ENCODE assay signal across 9 cellular contexts in the genomic region with DNA sequence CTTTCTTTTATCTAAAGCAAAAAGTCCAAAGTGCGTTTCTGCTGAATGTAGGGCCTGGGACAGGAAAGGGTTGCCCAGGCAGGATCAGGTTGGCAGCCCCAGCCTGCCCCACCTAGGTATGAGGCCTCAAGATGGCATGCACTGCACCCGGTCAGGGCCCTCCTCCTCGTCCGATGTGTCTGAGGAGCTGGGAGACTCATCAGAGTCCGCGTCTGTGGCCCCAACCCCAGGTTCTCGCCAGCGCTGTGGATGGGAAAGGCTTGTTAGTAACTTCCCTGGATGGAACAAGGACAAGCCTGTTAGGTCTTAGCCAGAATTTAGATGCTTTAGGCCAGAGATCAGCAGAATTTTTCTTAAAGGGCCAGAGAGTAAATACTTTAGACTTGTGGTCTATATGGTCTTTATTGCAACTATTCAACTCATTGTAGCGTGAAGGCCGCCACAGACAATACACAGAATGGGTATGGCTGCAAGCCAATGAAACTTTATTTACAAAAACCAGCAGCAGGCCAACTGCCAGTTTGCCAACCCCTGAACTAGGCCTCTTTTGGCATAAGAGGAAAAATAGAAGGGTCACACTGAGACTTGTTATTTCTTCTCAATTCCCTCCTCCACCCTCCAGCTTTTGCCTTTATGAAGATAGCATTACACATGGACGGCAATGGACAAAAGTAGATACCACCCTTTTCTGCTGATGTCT. TPM values are rescaled to one million over a fixed set of nuclear protein-coding genes. Genes with fewer than 3 reads are reported as not detected.
DNase-seq lines count a peak whose midpoint lies in the region; ATAC-seq, FAIRE-seq and TF ChIP-seq lines count a peak whose summit lies in the region.
"Had no signal": no experiment of that assay in that cellular context is flagged by ENCODE, and none has a peak within 500 bp of the region (broad histone marks: within the 10 kb centered on the region; RNA-seq: fewer than 3 reads in every experiment).

No MANE protein-coding gene starts in this region.

- H3K4me3 ChIP-seq in bronchial epithelial cell (ENCODE audit: low read depth, low read length) (no peak overlapping the region), right lobe of liver (no peak overlapping the region), stomach smooth muscle (ENCODE audit: low read length in 2 of 2) (peak overlapping the region in 1 of 2 donors; percentile 22)

- CTCF ChIA-PET in CD4-positive, alpha-beta T cell (lab: Charles Lee) = interaction anchor here (2.3 kb wide), 1 partner anchor 24 kb away, joined by 7 read pairs; no protein-coding TSS in a partner anchor

- peaks cover 69% of the 10 kb centered on the region for H3K36me3 Mint-ChIP-seq in CD4-positive, alpha-beta T cell (ENCODE audit: low read depth)

- H3K27ac ChIP-seq in right lobe of liver (no peak overlapping the region), stomach smooth muscle (ENCODE audit: low read length) (peak overlapping the region; percentile 82)
- H3K27ac ChIP-seq in CD4-positive, alpha-beta T cell (ENCODE audit: low read depth, low read length) = no peak overlapping the region

- TF ChIP-seq RAD21 in Ishikawa (IDR thresholded peaks at IDR 0.05; ENCODE audit: low read depth) = no peak; the same call in 1 of the 2 replicates

- 72% methylated on average over 11 of the region's 11 CpGs for WGBS in right lobe of liver (ENCODE audit: insufficient coverage, low coverage, low lambda C conversion rate, missing lambda C conversion rate)

- TF ChIP-seq CTCF in bronchial epithelial cell (IDR thresholded peaks at IDR 0.05; ENCODE audit: insufficient read depth, low read length, severe bottlenecking) (no peak), right lobe of liver (IDR thresholded peaks at IDR 0.05) (no peak)
- TF ChIP-seq CTCF in CD4-positive, alpha-beta T cell (IDR thresholded peaks at IDR 0.05) = no peak

- DNase-seq in bronchial epithelial cell (ENCODE audit: low read depth) = peak; percentile 80
- DNase-seq in right lobe of liver = no peak
- no peak for DNase-seq in NCI-H1694 (lab: John Stamatoyannopoulos, UW)
- no peak for DNase-seq in CD4-positive, alpha-beta T cell

- ATAC-seq in right lobe of liver = peak in 3 of 4 donors; percentile 24 to 52 (median 37)
- no peak for ATAC-seq in HG03108 (IDR thresholded peaks at IDR 0.05; ENCODE audit: unreplicated experiment)
- no peak for ATAC-seq in HG02885 (IDR thresholded peaks at IDR 0.05; ENCODE audit: poor library complexity, unreplicated experiment)
- no peak for ATAC-seq in CD4-positive, alpha-beta T cell (ENCODE audit: poor library complexity)

- TF ChIP-seq POLR2A in right lobe of liver (IDR thresholded peaks at IDR 0.05) = no peak

- peak; percentile 70; the same call in 1 of the 2 replicates for TF ChIP-seq EP300 in Ishikawa (IDR thresholded peaks at IDR 0.05; ENCODE audit: borderline replicate concordance)

- H3K9me3 ChIP-seq in right lobe of liver (no peaks in the 10 kb centered on the region), stomach smooth muscle (ENCODE audit: control insufficient read depth in 2 of 2, low read length in 2 of 2) (no peaks in the 10 kb centered on the region)
- H3K9me3 ChIP-seq in CD4-positive, alpha-beta T cell (ENCODE audit: control insufficient read depth, low read length) = no peaks in the 10 kb centered on the region

- FAIRE-seq in bronchial epithelial cell (lab: Jason Lieb, UNC) = no peak

- H3K36me3 ChIP-seq in bronchial epithelial cell (ENCODE audit: control insufficient read depth, insufficient read depth, low read length) = peaks cover 19% of the 10 kb centered on the region
- peaks cover 0 to 92% (median 37%) of the 10 kb centered on the region in 4 donors for H3K36me3 ChIP-seq in right lobe of liver
- H3K36me3 ChIP-seq in stomach smooth muscle (ENCODE audit: control insufficient read depth in 2 of 2, insufficient read depth in 2 of 2, low read length in 2 of 2) = peaks cover 53 to 72% of the 10 kb centered on the region in 2 donors

- H3K4me1 Mint-ChIP-seq in CD4-positive, alpha-beta T cell (ENCODE audit: low read depth) = no peaks in the 10 kb centered on the region

- POLR2A ChIA-PET in CD4-positive, alpha-beta T cell (lab: Charles Lee) = no interaction called here

- H3K4me1 ChIP-seq in right lobe of liver (peaks cover 0 to 18% (median 5%) of the 10 kb centered on the region in 4 donors), stomach smooth muscle (ENCODE audit: control insufficient read depth, insufficient read depth, low read length) (peaks cover 36% of the 10 kb centered on the region)

- H3K4me3 Mint-ChIP-seq in CD4-positive, alpha-beta T cell = no peak overlapping the region

- no peaks in the 10 kb centered on the region for H3K27me3 ChIP-seq in bronchial epithelial cell (ENCODE audit: control insufficient read depth, insufficient read depth, low read length)
- no peaks in the 10 kb centered on the region for H3K27me3 ChIP-seq in right lobe of liver
- no peaks in the 10 kb centered on the region for H3K27me3 ChIP-seq in stomach smooth muscle (ENCODE audit: control insufficient read depth in 1 of 2, insufficient read depth in 2 of 2, low read length in 2 of 2)
- no peaks in the 10 kb centered on the region for H3K27me3 ChIP-seq in CD4-positive, alpha-beta T cell (ENCODE audit: control insufficient read depth, insufficient read depth, low read length)

- H3K27me3 Mint-ChIP-seq in CD4-positive, alpha-beta T cell = no peaks in the 10 kb centered on the region

- no peaks in the 10 kb centered on the region for H3K9me3 Mint-ChIP-seq in CD4-positive, alpha-beta T cell

- intact Hi-C loops in right lobe of liver (cut with DNase I) = no loop called here
- intact Hi-C loops in CD4-positive, alpha-beta T cell (cut with DNase I, micrococcal nuclease) = no loop called here

- H3K27ac Mint-ChIP-seq in CD4-positive, alpha-beta T cell = no peak overlapping the region

- peak overlapping the region; percentile 31 to 42 for H3K9ac ChIP-seq in stomach smooth muscle (ENCODE audit: low read length in 2 of 2)

TF ChIP-seq in Ishikawa, 13 proteins besides CTCF, POLR2A, EP300 and RAD21:
- peak; percentile 49 for TF ChIP-seq TEAD4 (IDR thresholded peaks at IDR 0.05)
- TF ChIP-seq ZBTB7A (IDR thresholded peaks at IDR 0.05; ENCODE audit: low read depth) = no peak
- TF ChIP-seq FOXM1 (IDR thresholded peaks at IDR 0.05; ENCODE audit: borderline replicate concordance, low read depth) = 0 out of 2 replicates have a peak, but pooled peaks have one; percentile 32
- TF ChIP-seq TAF1 (IDR thresholded peaks at IDR 0.05; ENCODE audit: low read depth) = no peak
- no peak for TF ChIP-seq CREB1 (IDR thresholded peaks at IDR 0.05; ENCODE audit: low read depth)
- TF ChIP-seq TCF12 (IDR thresholded peaks at IDR 0.05; ENCODE audit: low read depth) = peak; percentile 85
- TF ChIP-seq NFIC (IDR thresholded peaks at IDR 0.05) = peak; percentile 96
TF ChIP-seq in Ishikawa: peak in this region for 4.

RNA-seq across cellular contexts. Expression of a gene that starts 12.4 kb away (rescaled TPM):
- 38.3 and 44.5 TPM in 2 replicates for total RNA-seq in bronchial epithelial cell
- 10 to 100 TPM; 11.5 to 45.7 (median 18.0) TPM for total RNA-seq in right lobe of liver
- 10 to 100 TPM in 1 of 2 experiments, 1 to 10 TPM in 1; 9.4 to 10.3 TPM for total RNA-seq in CD4-positive, alpha-beta T cell

RNA-seq across cellular contexts. Expression of a gene that starts 27.2 kb away (rescaled TPM):
- not detected in 2 replicates for total RNA-seq in bronchial epithelial cell
- total RNA-seq in right lobe of liver = under 1 TPM in 1 of 6 experiments, not detected in 5; 0.25 TPM
- total RNA-seq in CD4-positive, alpha-beta T cell = not detected
- total RNA-seq: liver had no signal

RNA-seq across cellular contexts. Expression of a gene that starts 44.7 kb away (rescaled TPM):
- total RNA-seq in bronchial epithelial cell (57.4 and 76.0 TPM in 2 replicates), right lobe of liver (100 to 1,000 TPM in 4 of 6 experiments, 10 to 100 TPM in 2; 80.2 to 137 (median 110) TPM)
- 100 to 1,000 TPM; 151 to 154 TPM for total RNA-seq in CD4-positive, alpha-beta T cell

Comparison
In these comparisons a context has a peak if more than half of its experiments do, and no peak if none do; other contexts are left out.
1. ATAC-seq: peak in right lobe of liver (3 of 4); none in HG03108 (single experiment), HG02885 (single experiment) and CD4-positive, alpha-beta T cell (single experiment).